15 cellular contexts compared by ENCODE assay signal in genomic region chr11:117929568-117930207, GRCh38. TPM values are rescaled to one million over a fixed set of nuclear protein-coding genes. Genes with fewer than 3 reads are reported as not detected.
DNase-seq lines count a peak whose midpoint lies in the region; ATAC-seq and TF ChIP-seq lines count a peak whose summit lies in the region.
"Had no signal": no experiment of that assay in that cellular context is flagged by ENCODE, and none has a peak within 500 bp of the region (broad histone marks: within the 10 kb centered on the region; RNA-seq: fewer than 3 reads in every experiment).

No MANE protein-coding gene starts in this region.

- H4K20me1 ChIP-seq in OCI-LY3 (ENCODE audit: insufficient read depth, low read length) = no peaks in the 10 kb centered on the region
- H4K20me1 ChIP-seq in hepatocyte (ENCODE audit: insufficient read depth, poor library complexity, severe bottlenecking) = no peaks in the 10 kb centered on the region

- no peak for DNase-seq in activated CD4-positive, alpha-beta memory T cell treated with anti-CD3 and anti-CD28 coated beads for 36 hours
- DNase-seq in activated CD4-positive, alpha-beta memory T cell treated with anti-CD3 and anti-CD28 coated beads, Interleukin-2, amount 10 ng/mL, durations not matched to agents 7 days and 5 days = no peak
- DNase-seq in hepatocyte (ENCODE audit: low spot score) (no peak), COLO668 (lab: John Stamatoyannopoulos, UW; ENCODE audit: unreplicated experiment) (no peak), H7 (no peak), epidermal melanocyte (ENCODE audit: insufficient read length, low spot score) (no peak)
- no peak for DNase-seq in stimulated activated effector memory CD8-positive, alpha-beta T cell treated with anti-CD3 and anti-CD28 coated beads, Interleukin-12 subunit alpha, Interleukin-12 subunit beta, amount 100 ng/mL, for 72 hours (ENCODE audit: low spot score in 2 of 2)
- DNase-seq: effector CD8-positive, alpha-beta T cell; naive B cell; NCI-H146 had no signal

- H2AFZ ChIP-seq in OCI-LY3 (ENCODE audit: low read depth, low read length) = no peak overlapping the region
- H2AFZ ChIP-seq in hepatocyte = no peak overlapping the region

- H3K9me3 Mint-ChIP-seq in activated CD4-positive, alpha-beta memory T cell treated with anti-CD3 and anti-CD28 coated beads for 36 hours = no peaks in the 10 kb centered on the region
- H3K9me3 Mint-ChIP-seq in activated CD4-positive, alpha-beta memory T cell treated with anti-CD3 and anti-CD28 coated beads, Interleukin-2, amount 10 ng/mL, durations not matched to agents 7 days and 5 days = no peaks in the 10 kb centered on the region
- H3K9me3 Mint-ChIP-seq in stimulated activated effector memory CD8-positive, alpha-beta T cell treated with anti-CD3 and anti-CD28 coated beads, Interleukin-12 subunit alpha, Interleukin-12 subunit beta, amount 100 ng/mL, for 72 hours = no peaks in the 10 kb centered on the region
- H3K9me3 Mint-ChIP-seq: naive B cell had no signal

- H3K36me3 Mint-ChIP-seq in activated CD4-positive, alpha-beta memory T cell treated with anti-CD3 and anti-CD28 coated beads for 36 hours = no peaks in the 10 kb centered on the region
- no peaks in the 10 kb centered on the region for H3K36me3 Mint-ChIP-seq in activated CD4-positive, alpha-beta memory T cell treated with anti-CD3 and anti-CD28 coated beads, Interleukin-2, amount 10 ng/mL, durations not matched to agents 7 days and 5 days (ENCODE audit: low read depth)
- H3K36me3 Mint-ChIP-seq in stimulated activated effector memory CD8-positive, alpha-beta T cell treated with anti-CD3 and anti-CD28 coated beads, Interleukin-12 subunit alpha, Interleukin-12 subunit beta, amount 100 ng/mL, for 72 hours = no peaks in the 10 kb centered on the region
- H3K36me3 Mint-ChIP-seq: naive B cell had no signal

- H3K9me3 ChIP-seq in OCI-LY3 (ENCODE audit: insufficient read depth, low read length) = no peaks in the 10 kb centered on the region
- no peaks in the 10 kb centered on the region for H3K9me3 ChIP-seq in hepatocyte (ENCODE audit: low read depth)
- H3K9me3 ChIP-seq: tibial artery had no signal

- H3K4me2 ChIP-seq in OCI-LY3 (ENCODE audit: low read length) (no peak overlapping the region; the same call in 1 of the 2 replicates), hepatocyte (no peak overlapping the region)

- no peak overlapping the region for H3K4me3 ChIP-seq in OCI-LY3 (ENCODE audit: low read length)
- no peak overlapping the region for H3K4me3 ChIP-seq in hepatocyte
- no peak overlapping the region for H3K4me3 ChIP-seq in H7 (ENCODE audit: insufficient read depth, low read depth, low read length)
- H3K4me3 ChIP-seq: K562, tibial artery had no signal

- POLR2A ChIA-PET in activated CD4-positive, alpha-beta memory T cell treated with anti-CD3 and anti-CD28 coated beads for 36 hours (lab: Charles Lee) = no interaction called here
- POLR2A ChIA-PET in activated CD4-positive, alpha-beta memory T cell treated with anti-CD3 and anti-CD28 coated beads, Interleukin-2, amount 10 ng/mL, durations not matched to agents 7 days and 5 days (lab: Charles Lee) = interaction anchor here (1.3 to 1.7 kb wide), 4 partner anchors 17 to 78 kb away, joined by 3 to 10 read pairs (median 4); partner anchors contain the start of gene IL10RA

- H3K27me3 ChIP-seq in OCI-LY3 (ENCODE audit: low read depth, low read length) (no peaks in the 10 kb centered on the region; the same call in 1 of the 2 replicates), hepatocyte (no peaks in the 10 kb centered on the region), H7 (ENCODE audit: control insufficient read depth, insufficient read depth, low read length) (no peaks in the 10 kb centered on the region; the same call in 1 of the 2 replicates)

- intact Hi-C loops in activated CD4-positive, alpha-beta memory T cell treated with anti-CD3 and anti-CD28 coated beads for 36 hours (cut with micrococcal nuclease) = loop anchor here (2.0 to 5.0 kb wide), 2 partner anchors 17 to 123 kb away; no protein-coding TSS in a partner anchor

- H3K9ac ChIP-seq in OCI-LY3 (ENCODE audit: low read length) = no peak overlapping the region

- H3K9me2 ChIP-seq in hepatocyte (replicated peaks; ENCODE audit: insufficient read depth) = no peaks in the 10 kb centered on the region

- H3K27ac ChIP-seq in OCI-LY3 (ENCODE audit: low read length) = peak overlapping the region; percentile 97; the same call in 1 of the 2 replicates
- H3K27ac ChIP-seq in hepatocyte = peak overlapping the region; percentile 51
- H3K27ac ChIP-seq: tibial artery had no signal

- H3K79me2 ChIP-seq in OCI-LY3 (ENCODE audit: low read length) (no peaks in the 10 kb centered on the region), hepatocyte (no peaks in the 10 kb centered on the region)

- CTCF ChIA-PET in activated CD4-positive, alpha-beta memory T cell treated with anti-CD3 and anti-CD28 coated beads for 36 hours (lab: Charles Lee) = interaction anchor here (0.7 to 6.3 kb wide), 3 partner anchors 16 to 123 kb away, joined by 3 to 53 read pairs (median 15); no protein-coding TSS in a partner anchor
- CTCF ChIA-PET in activated CD4-positive, alpha-beta memory T cell treated with anti-CD3 and anti-CD28 coated beads, Interleukin-2, amount 10 ng/mL, durations not matched to agents 7 days and 5 days (lab: Charles Lee) = interaction anchor here (1.1 to 5.0 kb wide), 3 partner anchors 16 to 124 kb away, joined by 3 to 42 read pairs (median 4); no protein-coding TSS in a partner anchor

- WGBS in hepatocyte (ENCODE audit: low lambda C conversion rate, missing lambda C conversion rate) = 68% methylated on average over 4 of the region's 4 CpGs

- no peak overlapping the region for H3K4me3 Mint-ChIP-seq in activated CD4-positive, alpha-beta memory T cell treated with anti-CD3 and anti-CD28 coated beads for 36 hours
- H3K4me3 Mint-ChIP-seq in activated CD4-positive, alpha-beta memory T cell treated with anti-CD3 and anti-CD28 coated beads, Interleukin-2, amount 10 ng/mL, durations not matched to agents 7 days and 5 days = no peak overlapping the region
- no peak overlapping the region for H3K4me3 Mint-ChIP-seq in stimulated activated effector memory CD8-positive, alpha-beta T cell treated with anti-CD3 and anti-CD28 coated beads, Interleukin-12 subunit alpha, Interleukin-12 subunit beta, amount 100 ng/mL, for 72 hours

- H3K4me1 ChIP-seq in OCI-LY3 (ENCODE audit: low read length) = peaks cover 66% of the 10 kb centered on the region
- peaks cover 7% of the 10 kb centered on the region for H3K4me1 ChIP-seq in hepatocyte (ENCODE audit: insufficient read depth)
- H3K4me1 ChIP-seq: tibial artery had no signal

- H3K27ac Mint-ChIP-seq in activated CD4-positive, alpha-beta memory T cell treated with anti-CD3 and anti-CD28 coated beads for 36 hours = peak overlapping the region; percentile 31
- no peak overlapping the region for H3K27ac Mint-ChIP-seq in activated CD4-positive, alpha-beta memory T cell treated with anti-CD3 and anti-CD28 coated beads, Interleukin-2, amount 10 ng/mL, durations not matched to agents 7 days and 5 days
- peak overlapping the region; percentile 96 for H3K27ac Mint-ChIP-seq in stimulated activated effector memory CD8-positive, alpha-beta T cell treated with anti-CD3 and anti-CD28 coated beads, Interleukin-12 subunit alpha, Interleukin-12 subunit beta, amount 100 ng/mL, for 72 hours

- H3K36me3 ChIP-seq in OCI-LY3 (replicated peaks; ENCODE audit: low read depth, low read length) = no peaks in the 10 kb centered on the region
- no peaks in the 10 kb centered on the region for H3K36me3 ChIP-seq in hepatocyte (replicated peaks; ENCODE audit: insufficient read depth, low read depth)
- no peaks in the 10 kb centered on the region for H3K36me3 ChIP-seq in H7 (replicated peaks; ENCODE audit: control insufficient read depth, insufficient read depth, low read length)
- H3K36me3 ChIP-seq: tibial artery had no signal

- no peak for TF ChIP-seq CTCF in OCI-LY3 (IDR thresholded peaks at IDR 0.05; ENCODE audit: low read depth, low read length)
- no peak for TF ChIP-seq CTCF in hepatocyte (IDR thresholded peaks at IDR 0.05; ENCODE audit: poor library complexity)

- H3K4me1 Mint-ChIP-seq in activated CD4-positive, alpha-beta memory T cell treated with anti-CD3 and anti-CD28 coated beads for 36 hours (ENCODE audit: low read depth) = peaks cover 43% of the 10 kb centered on the region
- H3K4me1 Mint-ChIP-seq in activated CD4-positive, alpha-beta memory T cell treated with anti-CD3 and anti-CD28 coated beads, Interleukin-2, amount 10 ng/mL, durations not matched to agents 7 days and 5 days = peaks cover 54% of the 10 kb centered on the region
- H3K4me1 Mint-ChIP-seq in stimulated activated effector memory CD8-positive, alpha-beta T cell treated with anti-CD3 and anti-CD28 coated beads, Interleukin-12 subunit alpha, Interleukin-12 subunit beta, amount 100 ng/mL, for 72 hours = peaks cover 63% of the 10 kb centered on the region

- no peak for ATAC-seq in stimulated activated effector memory CD8-positive, alpha-beta T cell treated with anti-CD3 and anti-CD28 coated beads, Interleukin-12 subunit alpha, Interleukin-12 subunit beta, amount 100 ng/mL, for 72 hours

- H3K27me3 Mint-ChIP-seq in activated CD4-positive, alpha-beta memory T cell treated with anti-CD3 and anti-CD28 coated beads for 36 hours = no peaks in the 10 kb centered on the region
- peaks cover 11% of the 10 kb centered on the region for H3K27me3 Mint-ChIP-seq in activated CD4-positive, alpha-beta memory T cell treated with anti-CD3 and anti-CD28 coated beads, Interleukin-2, amount 10 ng/mL, durations not matched to agents 7 days and 5 days

RNA-seq across cellular contexts. Expression of gene TMPRSS13, which starts 0.5 kb away (rescaled TPM):
- 1 to 10 TPM; 2.0 to 2.6 TPM for total RNA-seq in activated CD4-positive, alpha-beta memory T cell treated with anti-CD3 and anti-CD28 coated beads for 36 hours
- total RNA-seq in activated CD4-positive, alpha-beta memory T cell treated with anti-CD3 and anti-CD28 coated beads, Interleukin-2, amount 10 ng/mL, durations not matched to agents 7 days and 5 days = 1 to 10 TPM; 1.9 to 2.2 TPM
- total RNA-seq in hepatocyte = 1.0 and 1.3 TPM in 2 replicates
- polyA plus RNA-seq in hepatocyte = 1.1 and 1.9 TPM in 2 replicates
- 0.31 TPM in 1 of 2 replicates, not detected in the other for total RNA-seq in H7 (2014; rRNA removed; shearing (Covaris generic))
- total RNA-seq: kidney epithelial cell, RPMI7951 had no signal

RNA-seq across cellular contexts. Expression of gene FXYD6, which starts 53.2 kb away (rescaled TPM):
- total RNA-seq in activated CD4-positive, alpha-beta memory T cell treated with anti-CD3 and anti-CD28 coated beads for 36 hours = under 1 TPM; 0.26 to 0.61 TPM
- total RNA-seq in activated CD4-positive, alpha-beta memory T cell treated with anti-CD3 and anti-CD28 coated beads, Interleukin-2, amount 10 ng/mL, durations not matched to agents 7 days and 5 days = not detected
- 19.5 and 28.3 TPM in 2 replicates for total RNA-seq in hepatocyte
- 56.9 and 68.2 TPM in 2 replicates for polyA plus RNA-seq in hepatocyte
- total RNA-seq in H7 (2014; rRNA removed; shearing (Covaris generic)) = 17.8 and 32.8 TPM in 2 replicates

RNA-seq across cellular contexts. Expression of gene IL10RA, which starts 56.5 kb away (rescaled TPM):
- total RNA-seq in activated CD4-positive, alpha-beta memory T cell treated with anti-CD3 and anti-CD28 coated beads for 36 hours = 100 to 1,000 TPM; 114 to 117 TPM
- 100 to 1,000 TPM; 286 to 291 TPM for total RNA-seq in activated CD4-positive, alpha-beta memory T cell treated with anti-CD3 and anti-CD28 coated beads, Interleukin-2, amount 10 ng/mL, durations not matched to agents 7 days and 5 days
- 0.28 and 2.3 TPM in 2 replicates for total RNA-seq in hepatocyte
- 0.90 and 1.5 TPM in 2 replicates for polyA plus RNA-seq in hepatocyte
- not detected in 2 replicates for total RNA-seq in H7 (2014; rRNA removed; shearing (Covaris generic))

Comparison
In these comparisons a context has a peak if more than half of its experiments do, and no peak if none do; other contexts are left out.
1. RNA of gene FXYD6, which starts 53.2 kb away (total RNA-seq): 17.8 to 32.8 TPM in H7 and 19.5 to 28.3 TPM in hepatocyte; 0.26 to 0.61 TPM in activated CD4-positive, alpha-beta memory T cell treated with anti-CD3 and anti-CD28 coated beads for 36 hours and not detected in activated CD4-positive, alpha-beta memory T cell treated with anti-CD3 and anti-CD28 coated beads, Interleukin-2, amount 10 ng/mL, durations not matched to agents 7 days and 5 days; every median in the first group is over 10 times any median in the second.
2. RNA of gene IL10RA, which starts 56.5 kb away (total RNA-seq): 286 to 291 TPM in activated CD4-positive, alpha-beta memory T cell treated with anti-CD3 and anti-CD28 coated beads, Interleukin-2, amount 10 ng/mL, durations not matched to agents 7 days and 5 days and 114 to 117 TPM in activated CD4-positive, alpha-beta memory T cell treated with anti-CD3 and anti-CD28 coated beads for 36 hours; 0.28 to 2.3 TPM in hepatocyte and not detected in H7; every median in the first group is over 10 times any median in the second.